Comparison of ENCODE assay signal across 1 cellular context in genomic region chr5:126490167-126490937, GRCh38.
TF ChIP-seq lines count a peak whose summit lies in the region.

No MANE protein-coding gene starts in this region.

TF ChIP-seq in SK-N-SH treated with all-trans-retinoic acid at 6 μM for 48 hours, 23 proteins besides CTCF, POLR2A, EP300 and RAD21 (continued from another document):
- TF ChIP-seq TSHZ2 (CRISPR knock-in tag; IDR thresholded peaks at IDR 0.05) (no peak), ESRRG (CRISPR knock-in tag; IDR thresholded peaks at IDR 0.05) (no peak), POU6F1 (CRISPR knock-in tag; IDR thresholded peaks at IDR 0.05; ENCODE audit: borderline replicate concordance, low read depth) (no peak), CSRNP3 (CRISPR knock-in tag; IDR thresholded peaks at IDR 0.05) (no peak), BACH2 (CRISPR knock-in tag; IDR thresholded peaks at IDR 0.05; ENCODE audit: borderline replicate concordance) (no peak), ZC3H10 (CRISPR knock-in tag; IDR thresholded peaks at IDR 0.05) (no peak), GLIS3 (CRISPR knock-in tag; IDR thresholded peaks at IDR 0.05) (no peak), ARNTL (CRISPR knock-in tag; IDR thresholded peaks at IDR 0.05; ENCODE audit: borderline replicate concordance, low read depth) (no peak)
- TF ChIP-seq, protein P1, sequence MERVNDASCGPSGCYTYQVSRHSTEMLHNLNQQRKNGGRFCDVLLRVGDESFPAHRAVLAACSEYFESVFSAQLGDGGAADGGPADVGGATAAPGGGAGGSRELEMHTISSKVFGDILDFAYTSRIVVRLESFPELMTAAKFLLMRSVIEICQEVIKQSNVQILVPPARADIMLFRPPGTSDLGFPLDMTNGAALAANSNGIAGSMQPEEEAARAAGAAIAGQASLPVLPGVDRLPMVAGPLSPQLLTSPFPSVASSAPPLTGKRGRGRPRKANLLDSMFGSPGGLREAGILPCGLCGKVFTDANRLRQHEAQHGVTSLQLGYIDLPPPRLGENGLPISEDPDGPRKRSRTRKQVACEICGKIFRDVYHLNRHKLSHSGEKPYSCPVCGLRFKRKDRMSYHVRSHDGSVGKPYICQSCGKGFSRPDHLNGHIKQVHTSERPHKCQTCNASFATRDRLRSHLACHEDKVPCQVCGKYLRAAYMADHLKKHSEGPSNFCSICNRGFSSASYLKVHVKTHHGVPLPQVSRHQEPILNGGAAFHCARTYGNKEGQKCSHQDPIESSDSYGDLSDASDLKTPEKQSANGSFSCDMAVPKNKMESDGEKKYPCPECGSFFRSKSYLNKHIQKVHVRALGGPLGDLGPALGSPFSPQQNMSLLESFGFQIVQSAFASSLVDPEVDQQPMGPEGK (CRISPR knock-in tag; IDR thresholded peaks at IDR 0.05; ENCODE audit: borderline replicate concordance), result no peak
